ENCODE assay signal across 8 cellular contexts in the genomic region with DNA sequence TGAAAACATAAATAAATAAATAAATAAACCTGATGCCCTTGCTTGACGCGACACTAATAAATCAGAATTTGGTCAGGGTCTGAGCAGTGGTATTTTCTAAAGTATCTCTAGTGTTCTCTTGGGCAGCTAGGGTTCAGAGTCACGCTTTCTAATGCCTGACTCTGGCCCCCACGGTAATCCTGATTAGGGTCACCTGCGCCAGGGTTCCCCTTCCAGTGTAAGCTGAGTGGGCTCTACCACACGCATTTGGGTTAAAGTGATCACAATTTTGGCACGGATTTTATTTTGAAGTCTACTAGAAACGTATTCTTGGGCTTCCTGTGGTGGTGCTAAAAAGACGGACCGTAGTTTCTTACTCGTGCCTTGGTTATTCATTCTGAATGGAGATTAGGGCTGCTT. TPM values are rescaled to one million over a fixed set of nuclear protein-coding genes. Genes with fewer than 3 reads are reported as not detected.
DNase-seq lines count a peak whose midpoint lies in the region; ATAC-seq, FAIRE-seq and TF ChIP-seq lines count a peak whose summit lies in the region.

No MANE protein-coding gene starts in this region.

- H3K4me1 Mint-ChIP-seq in stimulated activated effector memory CD8-positive, alpha-beta T cell treated with anti-CD3 and anti-CD28 coated beads, Interleukin-12 subunit alpha, Interleukin-12 subunit beta, amount 100 ng/mL, for 72 hours = peaks cover 28% of the 10 kb centered on the region

- H3K27me3 ChIP-seq in HAP-1 (ENCODE audit: low read depth) = no peaks in the 10 kb centered on the region
- H3K27me3 ChIP-seq in hepatocyte = no peaks in the 10 kb centered on the region

- H3K9me2 ChIP-seq in hepatocyte (replicated peaks; ENCODE audit: insufficient read depth) = no peaks in the 10 kb centered on the region

- no peak for DNase-seq in AG09309 (ENCODE audit: low read depth)
- no peak for DNase-seq in HAP-1 (ENCODE audit: low spot score in 2 of 2)
- DNase-seq in hepatocyte (ENCODE audit: low spot score) = peak; percentile 10
- DNase-seq in stimulated activated effector memory CD8-positive, alpha-beta T cell treated with anti-CD3 and anti-CD28 coated beads, Interleukin-12 subunit alpha, Interleukin-12 subunit beta, amount 100 ng/mL, for 72 hours (ENCODE audit: low spot score in 2 of 2) = no peak
- no peak for DNase-seq in GM12891 (ENCODE audit: insufficient read length, low spot score)
- no peak for DNase-seq in NCI-H2029 treated with DMSO at 0.1 percent for 48 hours (lab: John Stamatoyannopoulos, UW)
- DNase-seq in inferior parietal cortex (ENCODE audit: extremely low spot score) = no peak

- peak overlapping the region; percentile 91 for H3K27ac ChIP-seq in hepatocyte

- peaks cover 54% of the 10 kb centered on the region for H3K79me2 ChIP-seq in hepatocyte

- 4% methylated on average over 11 of the region's 11 CpGs for WGBS in hepatocyte (ENCODE audit: low lambda C conversion rate, missing lambda C conversion rate)

- no peak for FAIRE-seq in GM12891 (lab: Jason Lieb, UNC)

- peaks cover 48% of the 10 kb centered on the region for H3K36me3 Mint-ChIP-seq in stimulated activated effector memory CD8-positive, alpha-beta T cell treated with anti-CD3 and anti-CD28 coated beads, Interleukin-12 subunit alpha, Interleukin-12 subunit beta, amount 100 ng/mL, for 72 hours

- H3K4me1 ChIP-seq in HAP-1 (peaks cover 8% of the 10 kb centered on the region), hepatocyte (ENCODE audit: insufficient read depth) (peaks cover 19% of the 10 kb centered on the region)

- peaks cover 18% of the 10 kb centered on the region for H3K36me3 ChIP-seq in HAP-1 (replicated peaks)
- H3K36me3 ChIP-seq in hepatocyte (replicated peaks; ENCODE audit: insufficient read depth, low read depth) = no peaks in the 10 kb centered on the region

- no peaks in the 10 kb centered on the region for H3K9me3 ChIP-seq in HAP-1
- no peaks in the 10 kb centered on the region for H3K9me3 ChIP-seq in hepatocyte (ENCODE audit: low read depth)

- in situ Hi-C loops in HAP-1 (cut with MboI; ENCODE audit: low sequenced_read_pairs) = no loop called here

- peak overlapping the region; percentile 97 for H3K27ac Mint-ChIP-seq in stimulated activated effector memory CD8-positive, alpha-beta T cell treated with anti-CD3 and anti-CD28 coated beads, Interleukin-12 subunit alpha, Interleukin-12 subunit beta, amount 100 ng/mL, for 72 hours

- peak overlapping the region; percentile 95 for H3K4me3 Mint-ChIP-seq in stimulated activated effector memory CD8-positive, alpha-beta T cell treated with anti-CD3 and anti-CD28 coated beads, Interleukin-12 subunit alpha, Interleukin-12 subunit beta, amount 100 ng/mL, for 72 hours

- H2AFZ ChIP-seq in hepatocyte = peak overlapping the region; percentile 72

- TF ChIP-seq POLR2A in GM12891 (IDR thresholded peaks at IDR 0.05; ENCODE audit: low read depth, low read length) = no peak

- no peak for ATAC-seq in stimulated activated effector memory CD8-positive, alpha-beta T cell treated with anti-CD3 and anti-CD28 coated beads, Interleukin-12 subunit alpha, Interleukin-12 subunit beta, amount 100 ng/mL, for 72 hours

- H3K4me3 ChIP-seq in AG09309 (ENCODE audit: control insufficient read depth, low read depth, low read length) (peak overlapping the region; percentile 61), HAP-1 (peak overlapping the region; percentile 84), WI38 (ENCODE audit: low read depth, low read length) (peak overlapping the region; percentile 91), hepatocyte (peak overlapping the region; percentile 62)

- H4K20me1 ChIP-seq in hepatocyte (ENCODE audit: insufficient read depth, poor library complexity, severe bottlenecking) = no peaks in the 10 kb centered on the region

- no peaks in the 10 kb centered on the region for H3K9me3 Mint-ChIP-seq in stimulated activated effector memory CD8-positive, alpha-beta T cell treated with anti-CD3 and anti-CD28 coated beads, Interleukin-12 subunit alpha, Interleukin-12 subunit beta, amount 100 ng/mL, for 72 hours

- H3K4me2 ChIP-seq in hepatocyte = peak overlapping the region; percentile 97

- TF ChIP-seq CTCF in AG09309 (IDR thresholded peaks at IDR 0.05; ENCODE audit: control insufficient read depth, insufficient read depth, low read depth, low read length, missing control alignments) (no peak), WI38 (IDR thresholded peaks at IDR 0.05; ENCODE audit: low read depth, low read length) (no peak), hepatocyte (IDR thresholded peaks at IDR 0.05; ENCODE audit: poor library complexity) (no peak)

TF ChIP-seq in GM12891, 5 proteins besides CTCF, POLR2A, EP300 and RAD21:
- TF ChIP-seq SPI1 (IDR thresholded peaks at IDR 0.05; ENCODE audit: low read depth, low read length) (no peak), PAX5 (IDR thresholded peaks at IDR 0.05; ENCODE audit: insufficient read depth, low read length, severe bottlenecking) (no peak), POLR2AphosphoS5 (IDR thresholded peaks at IDR 0.05; ENCODE audit: low read depth, low read length) (no peak), POU2F2 (IDR thresholded peaks at IDR 0.05; ENCODE audit: low read depth, low read length) (no peak), TAF1 (IDR thresholded peaks at IDR 0.05; ENCODE audit: low read depth, low read length) (no peak)

RNA-seq across cellular contexts. Expression of a gene that starts 0.7 kb away (rescaled TPM):
- total RNA-seq in hepatocyte = 41.8 and 46.9 TPM in 2 replicates
- 50.2 and 57.3 TPM in 2 replicates for polyA plus RNA-seq in hepatocyte
- 65.9 TPM for polyA plus RNA-seq in GM12891 (2012; ENCODE audit: low read depth, missing spikeins)
